In the genomic region with DNA sequence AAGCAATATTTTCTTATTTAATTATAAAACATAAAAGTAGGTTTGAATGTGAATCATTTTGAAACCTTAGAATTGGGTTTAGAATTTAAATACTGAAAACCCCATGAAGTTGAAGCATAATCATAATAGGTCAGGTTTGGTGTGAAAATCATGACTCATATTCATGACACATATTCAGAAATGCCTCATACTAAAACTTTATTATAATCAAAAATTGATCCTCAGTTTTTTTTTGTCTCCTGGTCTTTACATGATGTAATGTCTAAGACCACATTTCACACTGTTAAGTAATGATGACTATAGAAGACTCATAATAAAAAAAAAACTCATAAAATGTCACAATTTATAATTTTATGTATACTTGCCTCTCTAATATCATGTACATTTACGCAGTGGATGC, we compare ENCODE assay signal across 11 cellular contexts.
A peak's percentile ranks its signal among the peaks of the same experiment; 100 is the strongest.
DNase-seq lines count a peak whose midpoint lies in the region; ATAC-seq and TF ChIP-seq lines count a peak whose summit lies in the region.
"Had no signal": no experiment of that assay in that cellular context is flagged by ENCODE, and none has a peak within 500 bp of the region (broad histone marks: within the 10 kb centered on the region; RNA-seq: fewer than 3 reads in every experiment).

No MANE protein-coding gene starts in this region.

- H3K27me3 ChIP-seq in HL-60 (ENCODE audit: insufficient read depth, poor library complexity, severe bottlenecking) (no peaks in the 10 kb centered on the region), brain microvascular endothelial cell (replicated peaks) (no peaks in the 10 kb centered on the region)
- H3K27me3 ChIP-seq: cardiac muscle cell had no signal

- TF ChIP-seq CTCF in HL-60 (IDR thresholded peaks at IDR 0.05; ENCODE audit: insufficient read depth, low read length) (no peak), brain microvascular endothelial cell (IDR thresholded peaks at IDR 0.05; ENCODE audit: low read depth, low read length, missing control alignments) (no peak)

- H3K36me3 ChIP-seq in brain microvascular endothelial cell (replicated peaks) = no peaks in the 10 kb centered on the region
- H3K36me3 ChIP-seq: cardiac muscle cell had no signal

- H3K27ac ChIP-seq in HL-60 (replicated peaks) = peak overlapping the region; percentile 64
- no peak overlapping the region for H3K27ac ChIP-seq in brain microvascular endothelial cell
- H3K27ac ChIP-seq: cardiac muscle cell had no signal

- in situ Hi-C loops in brain microvascular endothelial cell (cut with HindIII; ENCODE audit: low pct_ligation_motif_present, low sequenced_read_pairs) = no loop called here

- DNase-seq in HL-60 (ENCODE audit: low read depth in 1 of 2, low spot score in 1 of 2) = no peak
- DNase-seq in iris pigment epithelial cell (ENCODE audit: low read depth) = peak; percentile 40
- no peak for DNase-seq in NCI-H526 treated with DMSO at 0.1 percent for 48 hours (lab: John Stamatoyannopoulos, UW)
- no peak for DNase-seq in NOMO-1 treated with DMSO at 0.1 percent for 48 hours (lab: John Stamatoyannopoulos, UW; ENCODE audit: unreplicated experiment)
- no peak for DNase-seq in brain microvascular endothelial cell
- DNase-seq in NCI-H2081 treated with DMSO at 0.1 percent for 48 hours (lab: John Stamatoyannopoulos, UW) = no peak
- DNase-seq: NCI-H510A, occipital lobe had no signal

- H3K4me3 ChIP-seq in HL-60 (replicated peaks; ENCODE audit: insufficient read depth, low read length) = no peak overlapping the region
- H3K4me3 ChIP-seq in brain microvascular endothelial cell (ENCODE audit: low read depth, low read length) = no peak overlapping the region
- H3K4me3 ChIP-seq: cardiac muscle cell had no signal

- peak; percentile 57 for ATAC-seq in GM18517 (IDR thresholded peaks at IDR 0.05; ENCODE audit: unreplicated experiment)
- ATAC-seq in GM21825 (IDR thresholded peaks at IDR 0.05; ENCODE audit: unreplicated experiment) = peak; percentile 34
